26 cellular contexts compared by ENCODE assay signal in the genomic region with DNA sequence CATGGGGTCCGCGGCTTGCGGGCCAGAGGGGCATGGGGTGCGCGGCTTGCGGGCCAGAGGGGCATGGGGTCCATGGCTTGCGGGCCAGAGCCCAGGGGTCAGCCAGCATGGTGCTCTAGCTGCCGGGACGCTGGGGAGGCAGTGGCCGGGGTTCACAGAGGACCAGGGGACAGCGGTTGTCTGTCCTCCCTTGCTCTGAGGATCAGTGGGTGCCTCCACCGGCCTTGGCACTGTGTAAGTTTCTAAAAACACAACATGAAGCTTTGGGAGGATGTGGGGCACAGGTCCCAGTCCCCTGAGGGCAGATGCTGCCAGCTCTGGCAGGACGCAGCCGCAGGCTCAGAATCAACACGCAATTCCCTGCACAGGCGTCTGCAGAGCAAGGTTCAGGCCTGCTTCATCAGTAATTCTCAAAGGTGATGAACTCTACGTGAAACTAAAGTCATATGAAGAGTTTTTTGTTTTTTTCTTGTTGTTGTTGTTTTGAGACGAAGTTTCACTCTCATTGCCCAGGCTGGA. TPM values are rescaled to one million over a fixed set of nuclear protein-coding genes. Genes with fewer than 3 reads are reported as not detected.
DNase-seq lines count a peak whose midpoint lies in the region; ATAC-seq, FAIRE-seq and TF ChIP-seq lines count a peak whose summit lies in the region.
"Had no signal": no experiment of that assay in that cellular context is flagged by ENCODE, and none has a peak within 500 bp of the region (broad histone marks: within the 10 kb centered on the region; RNA-seq: fewer than 3 reads in every experiment).

No MANE protein-coding gene starts in this region.

- peak overlapping the region in 1 of 2 donors; percentile 73 for H3K27ac Mint-ChIP-seq in natural killer cell treated with Interleukin-12 subunit alpha and Interleukin-12 subunit beta and Interleukin-15 and Interleukin-18, amount 100 ng/mL, for 72 hours
- H3K27ac Mint-ChIP-seq in type B pancreatic cell: no peak overlapping the region

- no peaks in the 10 kb centered on the region for H3K27me3 Mint-ChIP-seq in natural killer cell treated with Interleukin-12 subunit alpha and Interleukin-12 subunit beta and Interleukin-15 and Interleukin-18, amount 100 ng/mL, for 72 hours
- peaks cover 11% of the 10 kb centered on the region for H3K27me3 Mint-ChIP-seq in type B pancreatic cell

- intact Hi-C loops in HepG2 (cut with micrococcal nuclease; ENCODE audit: unreplicated experiment): no loop called here
- intact Hi-C loops in right lobe of liver (cut with DNase I): no loop called here

- BruUV-seq in HepG2 (replicated peaks; lab: Mats Ljungman, UMichigan): no TSS peak

- WGBS in HepG2 (ENCODE audit: low lambda C conversion rate): 54% methylated on average over 10 of the region's 18 CpGs
- 63% methylated on average over 3 of the region's 18 CpGs for WGBS in right lobe of liver (ENCODE audit: insufficient coverage, low coverage, low lambda C conversion rate, missing lambda C conversion rate)

- TF ChIP-seq POLR2A in HepG2 (IDR thresholded peaks at IDR 0.05; ENCODE audit: insufficient read depth in 1 of 2, low read depth in 2 of 2, low read length in 2 of 2) (no peak), right lobe of liver (IDR thresholded peaks at IDR 0.05) (no peak)

- H3K4me1 ChIP-seq in HepG2 (ENCODE audit: insufficient read depth, low read length) (peaks cover 24% of the 10 kb centered on the region), right lobe of liver (no peaks in the 10 kb centered on the region), MM.1S (ENCODE audit: low read length) (peaks cover 4% of the 10 kb centered on the region; the same call in 1 of the 2 replicates)

- TF ChIP-seq EP300 in HepG2 (IDR thresholded peaks at IDR 0.05; ENCODE audit: low read depth in 2 of 2, low read length in 2 of 2) (no peak), HepG2 (CRISPR knock-in tag; IDR thresholded peaks at IDR 0.05; ENCODE audit: borderline replicate concordance) (no peak)

- TF ChIP-seq RAD21 in HepG2 (CRISPR knock-in tag; IDR thresholded peaks at IDR 0.05): no peak

- CTCF ChIA-PET in HepG2 (lab: Yijun Ruan, JAX; ENCODE audit: low intra/inter-chr PET ratio, low total read pairs): no interaction called here

- H3K4me2 ChIP-seq in HepG2 (ENCODE audit: low read depth, low read length): no peak overlapping the region
- H3K4me2 ChIP-seq in MM.1S (ENCODE audit: low read depth, low read length): no peak overlapping the region

- H3K36me3 Mint-ChIP-seq in natural killer cell treated with Interleukin-12 subunit alpha and Interleukin-12 subunit beta and Interleukin-15 and Interleukin-18, amount 100 ng/mL, for 72 hours: peaks cover 5% of the 10 kb centered on the region
- no peaks in the 10 kb centered on the region for H3K36me3 Mint-ChIP-seq in type B pancreatic cell

- peaks cover 7% of the 10 kb centered on the region for H3K9me3 Mint-ChIP-seq in natural killer cell treated with Interleukin-12 subunit alpha and Interleukin-12 subunit beta and Interleukin-15 and Interleukin-18, amount 100 ng/mL, for 72 hours
- no peaks in the 10 kb centered on the region for H3K9me3 Mint-ChIP-seq in type B pancreatic cell

- in situ Hi-C loops in HepG2 (cut with HindIII; ENCODE audit: extremely low pct_ligation_motif_present, low pct_unique_long_range_greater_than_20kb): no loop called here

- no peak overlapping the region for H3K4me3 Mint-ChIP-seq in natural killer cell treated with Interleukin-12 subunit alpha and Interleukin-12 subunit beta and Interleukin-15 and Interleukin-18, amount 100 ng/mL, for 72 hours
- H3K4me3 Mint-ChIP-seq in type B pancreatic cell: no peak overlapping the region
- H3K4me3 Mint-ChIP-seq: CD14-positive monocyte had no signal

- FAIRE-seq in HepG2 (lab: Jason Lieb, UNC): no peak
- FAIRE-seq: D721Med, GM12878, H54 had no signal

- POLR2A ChIA-PET in HepG2 (lab: Yijun Ruan, JAX): no interaction called here

- H3K27ac ChIP-seq in HepG2 (ENCODE audit: extremely low read length, insufficient read depth, low read length) (no peak overlapping the region), right lobe of liver (no peak overlapping the region), MM.1S (ENCODE audit: low read length) (no peak overlapping the region)

- H3K27me3 ChIP-seq in HepG2 (ENCODE audit: control insufficient read depth in 1 of 2, insufficient read depth in 2 of 2, low read length in 2 of 2) (peaks cover 3 to 48% of the 10 kb centered on the region in 2 experiments; a peak in 4 of 5 replicates), right lobe of liver (no peaks in the 10 kb centered on the region), MM.1S (replicated peaks; ENCODE audit: insufficient read depth, low read length) (peaks cover 48% of the 10 kb centered on the region)

- H3K9me3 ChIP-seq in HepG2 (ENCODE audit: low read length) (no peaks in the 10 kb centered on the region), right lobe of liver (no peaks in the 10 kb centered on the region), MM.1S (replicated peaks; ENCODE audit: insufficient read depth, low read length) (no peaks in the 10 kb centered on the region)

- peak; percentile 27; the same call in 2 of the 3 replicates for ATAC-seq in HepG2
- no peak for ATAC-seq in right lobe of liver
- ATAC-seq in natural killer cell treated with Interleukin-12 subunit alpha and Interleukin-12 subunit beta and Interleukin-15 and Interleukin-18, amount 100 ng/mL, for 72 hours: no peak
- ATAC-seq: GM12878, Panc1 had no signal

- no peaks in the 10 kb centered on the region for H4K20me1 ChIP-seq in HepG2 (ENCODE audit: insufficient read depth, low read length)
- H4K20me1 ChIP-seq in MM.1S (ENCODE audit: insufficient read depth, low read length): no peaks in the 10 kb centered on the region

- H3K4me3 ChIP-seq in HepG2 (replicated peaks in 1 of 3; ENCODE audit: insufficient read depth in 1 of 3, low read depth in 2 of 3, low read length in 3 of 3): no peak overlapping the region
- no peak overlapping the region for H3K4me3 ChIP-seq in right lobe of liver
- no peak overlapping the region for H3K4me3 ChIP-seq in MM.1S (ENCODE audit: low read length)
- H3K4me3 ChIP-seq: GM12878 had no signal

- no peaks in the 10 kb centered on the region for H3K9me2 ChIP-seq in MM.1S (replicated peaks; ENCODE audit: insufficient read depth, low read length)

- TF ChIP-seq CTCF in HepG2 (CRISPR knock-in tag; IDR thresholded peaks at IDR 0.05): no peak
- TF ChIP-seq CTCF in right lobe of liver (IDR thresholded peaks at IDR 0.05): no peak
- TF ChIP-seq CTCF in MM.1S (IDR thresholded peaks at IDR 0.05; ENCODE audit: low read length): no peak
- TF ChIP-seq CTCF in type B pancreatic cell (conservative IDR thresholded peaks at IDR 0.05): no peak

- H3K9ac ChIP-seq in HepG2 (ENCODE audit: insufficient read depth, low read depth, low read length): no peak overlapping the region
- H3K9ac ChIP-seq in MM.1S (ENCODE audit: low read length): no peak overlapping the region

- H3K79me2 ChIP-seq in HepG2 (ENCODE audit: insufficient read depth, low read length): no peaks in the 10 kb centered on the region
- H3K79me2 ChIP-seq in MM.1S (ENCODE audit: low read length): no peaks in the 10 kb centered on the region

- peaks cover 0 to 31% of the 10 kb centered on the region in 2 donors for H3K4me1 Mint-ChIP-seq in natural killer cell treated with Interleukin-12 subunit alpha and Interleukin-12 subunit beta and Interleukin-15 and Interleukin-18, amount 100 ng/mL, for 72 hours (ENCODE audit: low read depth in 2 of 2)
- peaks cover 12% of the 10 kb centered on the region for H3K4me1 Mint-ChIP-seq in type B pancreatic cell (ENCODE audit: unreplicated experiment)

- H3K36me3 ChIP-seq in HepG2 (replicated peaks in 1 of 2; ENCODE audit: control insufficient read depth in 1 of 2, insufficient read depth in 2 of 2, low read length in 2 of 2) (no peaks in the 10 kb centered on the region), right lobe of liver (no peaks in the 10 kb centered on the region), MM.1S (replicated peaks; ENCODE audit: insufficient read depth, low read length) (no peaks in the 10 kb centered on the region)

- no peaks in the 10 kb centered on the region for H3F3A ChIP-seq in MM.1S (ENCODE audit: insufficient read depth, low read length)

- DNase-seq in HepG2 (ENCODE audit: low spot score) (no peak), right lobe of liver (no peak), MM.1S (peak; percentile 44), GOT3 (lab: John Stamatoyannopoulos, UW) (no peak), COLO829 (ENCODE audit: low spot score) (no peak), type B pancreatic cell (ENCODE audit: extremely low spot score, unreplicated experiment) (no peak)
- peak; percentile 55 for DNase-seq in natural killer cell treated with Interleukin-12 subunit alpha and Interleukin-12 subunit beta and Interleukin-15 and Interleukin-18, amount 100 ng/mL, for 72 hours (ENCODE audit: low spot score)
- DNase-seq: AML-193, NCI-H1092, NCI-H1417 treated with DMSO at 0.1 percent for 48 hours, NCI-H1694 treated with DMSO at 0.1 percent for 48 hours, NCI-H2081 treated with DMSO at 0.1 percent for 48 hours, NCI-H2171, NCI-H226, NCI-H510A, NCI-H69, SHP77 treated with DMSO at 0.1 percent for 48 hours, SW 1271 had no signal

- H2AFZ ChIP-seq in HepG2 (ENCODE audit: low read length): no peak overlapping the region
- H2AFZ ChIP-seq in MM.1S (ENCODE audit: low read length): no peak overlapping the region

RNA-seq across cellular contexts. Expression of gene MLC1, which starts 3.0 kb away (rescaled TPM):
- total RNA-seq in HepG2 (2016; rRNA removed; fragmentation: Illumina TruSeq; extraction: Trizol): not detected in 2 replicates
- not detected in 2 replicates for total RNA-seq in HepG2 (2016; cell fraction: cytosol; rRNA removed; fragmentation: Illumina TruSeq; extraction: Trizol; ENCODE audit: low read depth)
- total RNA-seq in HepG2 (2016; cell fraction: insoluble cytoplasmic fraction; rRNA removed; fragmentation: Illumina TruSeq; extraction: Trizol): not detected in 2 replicates
- total RNA-seq in HepG2 (2016; cell fraction: membrane; rRNA removed; fragmentation: Illumina TruSeq; extraction: Trizol): not detected in 2 replicates
- total RNA-seq in HepG2 (2016; cell fraction: nucleus; rRNA removed; fragmentation: Illumina TruSeq; extraction: Trizol): not detected in 2 replicates
- polyA plus RNA-seq in HepG2 (2011; rRNA removed): not detected in 2 replicates
- not detected in 2 replicates for polyA plus RNA-seq in HepG2 (2011; cell fraction: cytosol; rRNA removed)
- polyA plus RNA-seq in HepG2 (2011; cell fraction: nucleus; rRNA removed): not detected in 2 replicates
- polyA plus RNA-seq in HepG2 (2012): not detected in 2 replicates
- not detected in 2 replicates for polyA plus RNA-seq in HepG2 (2016; cell fraction: cytosol; fragmentation: Illumina TruSeq; extraction: Trizol; ENCODE audit: low read depth)
- polyA plus RNA-seq in HepG2 (2016; cell fraction: insoluble cytoplasmic fraction; fragmentation: Illumina TruSeq; extraction: Trizol; ENCODE audit: low read depth): not detected in 2 replicates
- polyA plus RNA-seq in HepG2 (2016; cell fraction: membrane; fragmentation: Illumina TruSeq; extraction: Trizol; ENCODE audit: low read depth): not detected in 2 replicates
- polyA plus RNA-seq in HepG2 (2016; cell fraction: nucleus; fragmentation: Illumina TruSeq; extraction: Trizol; ENCODE audit: insufficient read depth, low read depth): not detected in 2 replicates
- not detected in 2 replicates for polyA minus RNA-seq in HepG2 (2011; rRNA and poly(A)+ RNA removed; ENCODE audit: low replicate concordance)
- not detected in 2 replicates for polyA minus RNA-seq in HepG2 (2011; cell fraction: cytosol; rRNA and poly(A)+ RNA removed)
- not detected in 2 replicates for polyA minus RNA-seq in HepG2 (2011; cell fraction: nucleus; rRNA and poly(A)+ RNA removed)
- total RNA-seq in right lobe of liver: under 1 TPM in 2 of 6 experiments, not detected in 4; 0.60 to 0.68 TPM
- total RNA-seq in natural killer cell treated with Interleukin-12 subunit alpha and Interleukin-12 subunit beta and Interleukin-15 and Interleukin-18, amount 100 ng/mL, for 72 hours: 10 to 100 TPM in 1 of 2 donors, 1 to 10 TPM in 1; 4.5 to 14.8 TPM
- total RNA-seq in type B pancreatic cell (ENCODE audit: low replicate concordance): 0.19 TPM in 1 of 2 replicates, not detected in the other
- total RNA-seq: Daoy, G401, GM12878 had no signal

RNA-seq across cellular contexts. Expression of gene MOV10L1, which starts 7.5 kb away (rescaled TPM):
- total RNA-seq in HepG2 (2016; rRNA removed; fragmentation: Illumina TruSeq; extraction: Trizol): 0.11 TPM in 1 of 2 replicates, not detected in the other
- not detected in 2 replicates for total RNA-seq in HepG2 (2016; cell fraction: cytosol; rRNA removed; fragmentation: Illumina TruSeq; extraction: Trizol; ENCODE audit: low read depth)
- total RNA-seq in HepG2 (2016; cell fraction: insoluble cytoplasmic fraction; rRNA removed; fragmentation: Illumina TruSeq; extraction: Trizol): 0.17 TPM in 1 of 2 replicates, not detected in the other
- total RNA-seq in HepG2 (2016; cell fraction: membrane; rRNA removed; fragmentation: Illumina TruSeq; extraction: Trizol): not detected in 2 replicates
- total RNA-seq in HepG2 (2016; cell fraction: nucleus; rRNA removed; fragmentation: Illumina TruSeq; extraction: Trizol): 0.12 and 0.28 TPM in 2 replicates
- 0.12 and 0.31 TPM in 2 replicates for polyA plus RNA-seq in HepG2 (2011; rRNA removed)
- polyA plus RNA-seq in HepG2 (2011; cell fraction: cytosol; rRNA removed): 0.05 and 0.09 TPM in 2 replicates
- 0.47 and 1.1 TPM in 2 replicates for polyA plus RNA-seq in HepG2 (2011; cell fraction: nucleus; rRNA removed)
- 0.29 and 0.46 TPM in 2 replicates for polyA plus RNA-seq in HepG2 (2012)
- polyA plus RNA-seq in HepG2 (2016; cell fraction: cytosol; fragmentation: Illumina TruSeq; extraction: Trizol; ENCODE audit: low read depth): not detected in 2 replicates
- polyA plus RNA-seq in HepG2 (2016; cell fraction: insoluble cytoplasmic fraction; fragmentation: Illumina TruSeq; extraction: Trizol; ENCODE audit: low read depth): not detected in 2 replicates
- polyA plus RNA-seq in HepG2 (2016; cell fraction: membrane; fragmentation: Illumina TruSeq; extraction: Trizol; ENCODE audit: low read depth): 0.08 TPM in 1 of 2 replicates, not detected in the other
- not detected in 2 replicates for polyA plus RNA-seq in HepG2 (2016; cell fraction: nucleus; fragmentation: Illumina TruSeq; extraction: Trizol; ENCODE audit: insufficient read depth, low read depth)
- not detected in 2 replicates for polyA minus RNA-seq in HepG2 (2011; rRNA and poly(A)+ RNA removed; ENCODE audit: low replicate concordance)
- polyA minus RNA-seq in HepG2 (2011; cell fraction: cytosol; rRNA and poly(A)+ RNA removed): not detected in 2 replicates
- 0.39 TPM in 1 of 2 replicates, not detected in the other for polyA minus RNA-seq in HepG2 (2011; cell fraction: nucleus; rRNA and poly(A)+ RNA removed)
- total RNA-seq in right lobe of liver: under 1 TPM in 4 of 6 experiments, not detected in 2; 0.21 to 0.31 (median 0.24) TPM
- total RNA-seq in natural killer cell treated with Interleukin-12 subunit alpha and Interleukin-12 subunit beta and Interleukin-15 and Interleukin-18, amount 100 ng/mL, for 72 hours: not detected
- total RNA-seq in type B pancreatic cell (ENCODE audit: low replicate concordance): 0.10 and 0.19 TPM in 2 replicates
- total RNA-seq: G401, GM12878 had no signal

RNA-seq across cellular contexts. Expression of gene TTLL8, which starts 24.2 kb away (rescaled TPM):
- not detected in 2 replicates for total RNA-seq in HepG2 (2016; rRNA removed; fragmentation: Illumina TruSeq; extraction: Trizol)
- not detected in 2 replicates for total RNA-seq in HepG2 (2016; cell fraction: cytosol; rRNA removed; fragmentation: Illumina TruSeq; extraction: Trizol; ENCODE audit: low read depth)
- not detected in 2 replicates for total RNA-seq in HepG2 (2016; cell fraction: insoluble cytoplasmic fraction; rRNA removed; fragmentation: Illumina TruSeq; extraction: Trizol)
- total RNA-seq in HepG2 (2016; cell fraction: membrane; rRNA removed; fragmentation: Illumina TruSeq; extraction: Trizol): not detected in 2 replicates
- not detected in 2 replicates for total RNA-seq in HepG2 (2016; cell fraction: nucleus; rRNA removed; fragmentation: Illumina TruSeq; extraction: Trizol)
- not detected in 2 replicates for polyA plus RNA-seq in HepG2 (2011; rRNA removed)
- polyA plus RNA-seq in HepG2 (2011; cell fraction: cytosol; rRNA removed): not detected in 2 replicates
- polyA plus RNA-seq in HepG2 (2011; cell fraction: nucleus; rRNA removed): not detected in 2 replicates
- polyA plus RNA-seq in HepG2 (2012): not detected in 2 replicates
- polyA plus RNA-seq in HepG2 (2016; cell fraction: cytosol; fragmentation: Illumina TruSeq; extraction: Trizol; ENCODE audit: low read depth): not detected in 2 replicates
- polyA plus RNA-seq in HepG2 (2016; cell fraction: insoluble cytoplasmic fraction; fragmentation: Illumina TruSeq; extraction: Trizol; ENCODE audit: low read depth): not detected in 2 replicates
- polyA plus RNA-seq in HepG2 (2016; cell fraction: membrane; fragmentation: Illumina TruSeq; extraction: Trizol; ENCODE audit: low read depth): not detected in 2 replicates
- polyA plus RNA-seq in HepG2 (2016; cell fraction: nucleus; fragmentation: Illumina TruSeq; extraction: Trizol; ENCODE audit: insufficient read depth, low read depth): not detected in 2 replicates
- not detected in 2 replicates for polyA minus RNA-seq in HepG2 (2011; rRNA and poly(A)+ RNA removed; ENCODE audit: low replicate concordance)
- not detected in 2 replicates for polyA minus RNA-seq in HepG2 (2011; cell fraction: cytosol; rRNA and poly(A)+ RNA removed)
- polyA minus RNA-seq in HepG2 (2011; cell fraction: nucleus; rRNA and poly(A)+ RNA removed): not detected in 2 replicates
- total RNA-seq in right lobe of liver: not detected
- not detected for total RNA-seq in natural killer cell treated with Interleukin-12 subunit alpha and Interleukin-12 subunit beta and Interleukin-15 and Interleukin-18, amount 100 ng/mL, for 72 hours
- total RNA-seq in type B pancreatic cell (ENCODE audit: low replicate concordance): not detected in 2 replicates
- total RNA-seq: A172, Daoy, G401, GM12878 had no signal
- polyA plus RNA-seq: CD14-positive monocyte, GM12878 had no signal

Comparison
In these comparisons a context has a peak if more than half of its experiments do, and no peak if none do; other contexts are left out.
1. DNase-seq: peak in MM.1S (single experiment) and natural killer cell treated with Interleukin-12 subunit alpha and Interleukin-12 subunit beta and Interleukin-15 and Interleukin-18, amount 100 ng/mL, for 72 hours (single experiment); none in HepG2 (single experiment), right lobe of liver (0 of 3), GOT3 (single experiment), COLO829 (single experiment) and type B pancreatic cell (single experiment).